ENCODE assay signal across 8 cellular contexts in genomic region chr12:188910-189621, GRCh38. TPM values are rescaled to one million over a fixed set of nuclear protein-coding genes. Genes with fewer than 3 reads are reported as not detected.
A peak's percentile ranks its signal among the peaks of the same experiment; 100 is the strongest.
DNase-seq lines count a peak whose midpoint lies in the region; ATAC-seq and TF ChIP-seq lines count a peak whose summit lies in the region.

No MANE protein-coding gene starts in this region.

- intact Hi-C loops in CD4-positive, alpha-beta T cell (cut with DNase I, micrococcal nuclease) = no loop called here

- no peaks in the 10 kb centered on the region for H3K9me3 ChIP-seq in CD4-positive, alpha-beta T cell (ENCODE audit: control insufficient read depth, low read length)
- H3K9me3 ChIP-seq in SJSA1 (replicated peaks) (no peaks in the 10 kb centered on the region), iPS-20b (ENCODE audit: insufficient read depth, low read depth, low read length) (no peaks in the 10 kb centered on the region)

- DNase-seq in CD4-positive, alpha-beta T cell = peak in 7 of 10 experiments; percentile 3 to 41 (median 7)
- peak; percentile 90 for DNase-seq in HEK293T (ENCODE audit: extremely low spot score)
- DNase-seq in SJSA1 (ENCODE audit: low read depth in 1 of 2, low spot score in 2 of 2) = peak in 1 of 2 experiments; percentile 39
- DNase-seq in brain microvascular endothelial cell = peak; percentile 24
- no peak for DNase-seq in skeletal muscle cell (ENCODE audit: low read depth)
- no peak for DNase-seq in AML-193 (lab: John Stamatoyannopoulos, UW)
- DNase-seq in T-helper 9 cell = no peak

- no peaks in the 10 kb centered on the region for H3K36me3 Mint-ChIP-seq in CD4-positive, alpha-beta T cell (ENCODE audit: low read depth)

- H3K4me1 ChIP-seq in SJSA1 (replicated peaks) (peaks cover 3% of the 10 kb centered on the region; the same call in 1 of the 2 replicates), iPS-20b (ENCODE audit: insufficient read depth, low read length) (no peaks in the 10 kb centered on the region)

- no peaks in the 10 kb centered on the region for H3K4me1 Mint-ChIP-seq in CD4-positive, alpha-beta T cell (ENCODE audit: low read depth)

- peaks cover 15% of the 10 kb centered on the region for H3K27me3 ChIP-seq in CD4-positive, alpha-beta T cell (ENCODE audit: control insufficient read depth, insufficient read depth, low read length)
- peaks cover 43% of the 10 kb centered on the region for H3K27me3 ChIP-seq in SJSA1 (replicated peaks)
- no peaks in the 10 kb centered on the region for H3K27me3 ChIP-seq in brain microvascular endothelial cell (replicated peaks)
- peaks cover 66% of the 10 kb centered on the region for H3K27me3 ChIP-seq in iPS-20b (ENCODE audit: insufficient read depth, low read length)

- H3K36me3 ChIP-seq in SJSA1 (no peaks in the 10 kb centered on the region), brain microvascular endothelial cell (replicated peaks) (no peaks in the 10 kb centered on the region), iPS-20b (ENCODE audit: insufficient read depth, low read depth, low read length) (no peaks in the 10 kb centered on the region)

- peak overlapping the region; percentile 88 for H3K4me3 Mint-ChIP-seq in CD4-positive, alpha-beta T cell

- H3K4me3 ChIP-seq in SJSA1 (peak overlapping the region; percentile 18), brain microvascular endothelial cell (ENCODE audit: low read depth, low read length) (peak overlapping the region; percentile 52), iPS-20b (ENCODE audit: low read length) (peak overlapping the region; percentile 79), skeletal muscle cell (ENCODE audit: low read depth, low read length) (peak overlapping the region; percentile 47)

- ATAC-seq in CD4-positive, alpha-beta T cell (ENCODE audit: poor library complexity) = peak; percentile 67

- H3K27me3 Mint-ChIP-seq in CD4-positive, alpha-beta T cell = peaks cover 52% of the 10 kb centered on the region

- POLR2A ChIA-PET in CD4-positive, alpha-beta T cell (lab: Charles Lee) = no interaction called here
- POLR2A ChIA-PET in HEK293T (lab: Yijun Ruan, JAX) = interaction anchor here (1.0 to 1.1 kb wide), 2 partner anchors 9 to 12 kb away, joined by 3 to 5 read pairs; no protein-coding TSS in a partner anchor

- CTCF ChIA-PET in CD4-positive, alpha-beta T cell (lab: Charles Lee) = no interaction called here
- CTCF ChIA-PET in HEK293T (lab: Yijun Ruan, JAX) = interaction anchor here (0.7 to 1.3 kb wide), 3 partner anchors 10 to 31 kb away, joined by 3 to 5 read pairs (median 4); no protein-coding TSS in a partner anchor

- TF ChIP-seq CTCF in CD4-positive, alpha-beta T cell (IDR thresholded peaks at IDR 0.05) = peak; percentile 55
- peak; percentile 64 for TF ChIP-seq CTCF in brain microvascular endothelial cell (IDR thresholded peaks at IDR 0.05; ENCODE audit: low read depth, low read length, missing control alignments)

- H3K9ac ChIP-seq in iPS-20b (ENCODE audit: low read depth, low read length) = peak overlapping the region; percentile 59; the same call in 1 of the 2 replicates

- H3K9me3 Mint-ChIP-seq in CD4-positive, alpha-beta T cell = no peaks in the 10 kb centered on the region

- in situ Hi-C loops in brain microvascular endothelial cell (cut with HindIII; ENCODE audit: low pct_ligation_motif_present, low sequenced_read_pairs) = no loop called here

- no peak overlapping the region for H3K27ac Mint-ChIP-seq in CD4-positive, alpha-beta T cell

- H3K27ac ChIP-seq in CD4-positive, alpha-beta T cell (ENCODE audit: low read depth, low read length) = no peak overlapping the region
- H3K27ac ChIP-seq in SJSA1 = no peak overlapping the region
- no peak overlapping the region for H3K27ac ChIP-seq in brain microvascular endothelial cell
- H3K27ac ChIP-seq in iPS-20b (ENCODE audit: low read length) = no peak overlapping the region

TF ChIP-seq in HEK293T, 16 proteins besides CTCF, POLR2A, EP300 and RAD21:
- TF ChIP-seq PKNOX1 (IDR thresholded peaks at IDR 0.05) (no peak), ELF4 (IDR thresholded peaks at IDR 0.05) (no peak), FOXM1 (IDR thresholded peaks at IDR 0.05; ENCODE audit: borderline replicate concordance) (0 out of 2 replicates have a peak, but pooled peaks have one; percentile 14), L3MBTL2 (conservative IDR thresholded peaks at IDR 0.05) (no peak; the same call in 1 of the 2 replicates), BHLHE40 (IDR thresholded peaks at IDR 0.05; ENCODE audit: borderline replicate concordance) (no peak)

RNA-seq across cellular contexts. Expression of gene SLC6A12, which starts 24.9 kb away (rescaled TPM):
- total RNA-seq in CD4-positive, alpha-beta T cell = not detected
- not detected in 2 replicates for total RNA-seq in SJSA1 (2014; rRNA removed; shearing (Covaris generic))

Comparison
In these comparisons a context has a peak if more than half of its experiments do, and no peak if none do; other contexts are left out.
1. DNase-seq: peak in CD4-positive, alpha-beta T cell (7 of 10), HEK293T (single experiment) and brain microvascular endothelial cell (single experiment); none in skeletal muscle cell (single experiment), AML-193 (0 of 2) and T-helper 9 cell (single experiment).
2. H3K4me3 ChIP-seq: peak in every context shown above with its lines; median percentile 79 in iPS-20b; 52 in brain microvascular endothelial cell; 47 in skeletal muscle cell; 18 in SJSA1.